ENCODE assay signal across 9 cellular contexts in genomic region chr18:35049111-35050003, GRCh38. TPM values are rescaled to one million over a fixed set of nuclear protein-coding genes. Genes with fewer than 3 reads are reported as not detected.
A peak's percentile ranks its signal among the peaks of the same experiment; 100 is the strongest.
DNase-seq lines count a peak whose midpoint lies in the region; ATAC-seq and TF ChIP-seq lines count a peak whose summit lies in the region.
"Had no signal": no experiment of that assay in that cellular context is flagged by ENCODE, and none has a peak within 500 bp of the region (broad histone marks: within the 10 kb centered on the region; RNA-seq: fewer than 3 reads in every experiment).

No MANE protein-coding gene starts in this region.

- ATAC-seq in activated T-cell treated with anti-CD3 and anti-CD28 coated beads, Interleukin-2, amount 50 U/mL, for 4 hours, result no peak
- ATAC-seq in HG03196 (IDR thresholded peaks at IDR 0.05; ENCODE audit: unreplicated experiment) (peak; percentile 9), HG02970 (IDR thresholded peaks at IDR 0.05; ENCODE audit: low FRiP score, unreplicated experiment) (no peak)
- peak; percentile 52 for ATAC-seq in stimulated activated memory B cell treated with anti-CD40 and anti-IgM and Interleukin-4, amounts not matched to agents 10 μg/mL and 1 μg/mL and 100 μg/mL, for 72 hours

- peak overlapping the region in 4 of 5 donors; percentile 34 to 74 (median 67) for H3K27ac ChIP-seq in adrenal gland

- peak overlapping the region; percentile 60 for H3K4me3 Mint-ChIP-seq in activated T-cell treated with anti-CD3 and anti-CD28 coated beads, Interleukin-2, amount 50 U/mL, for 4 hours
- peak overlapping the region; percentile 80 for H3K4me3 Mint-ChIP-seq in stimulated activated memory B cell treated with anti-CD40 and anti-IgM and Interleukin-4, amounts not matched to agents 10 μg/mL and 1 μg/mL and 100 μg/mL, for 72 hours

- H3K27me3 Mint-ChIP-seq in activated T-cell treated with anti-CD3 and anti-CD28 coated beads, Interleukin-2, amount 50 U/mL, for 4 hours (ENCODE audit: low read depth), result no peaks in the 10 kb centered on the region
- H3K27me3 Mint-ChIP-seq in stimulated activated memory B cell treated with anti-CD40 and anti-IgM and Interleukin-4, amounts not matched to agents 10 μg/mL and 1 μg/mL and 100 μg/mL, for 72 hours, result no peaks in the 10 kb centered on the region

- H3K4me3 ChIP-seq in adrenal gland, result peak overlapping the region in 1 of 4 donors; percentile 8

- no peaks in the 10 kb centered on the region for H3K9me3 ChIP-seq in adrenal gland (replicated peaks in 1 of 3)
- H3K9me3 ChIP-seq: ascending aorta had no signal

- H3K27ac Mint-ChIP-seq in stimulated activated memory B cell treated with anti-CD40 and anti-IgM and Interleukin-4, amounts not matched to agents 10 μg/mL and 1 μg/mL and 100 μg/mL, for 72 hours, result peak overlapping the region; percentile 95

- H3K27me3 ChIP-seq in adrenal gland, result no peaks in the 10 kb centered on the region
- H3K27me3 ChIP-seq: ascending aorta had no signal

- intact Hi-C loops in adrenal gland (cut with DNase I), result no loop called here

- DNase-seq in activated T-cell treated with anti-CD3 and anti-CD28 coated beads, Interleukin-2, amount 50 U/mL, for 4 hours, result no peak
- no peak for DNase-seq in activated T-cell treated with anti-CD3 and anti-CD28 coated beads, Interleukin-2, amount 50 U/mL, for 48 hours
- DNase-seq in adrenal gland (no peak), globus pallidus (ENCODE audit: low spot score) (no peak), putamen (ENCODE audit: low spot score) (no peak)

- 43 to 48% (median 45%) methylated on average over 8 of the region's 8 CpGs for WGBS in adrenal gland, 4 donors

- peaks cover 83% of the 10 kb centered on the region for H3K4me1 Mint-ChIP-seq in activated T-cell treated with anti-CD3 and anti-CD28 coated beads, Interleukin-2, amount 50 U/mL, for 4 hours (ENCODE audit: low read depth)
- H3K4me1 Mint-ChIP-seq in stimulated activated memory B cell treated with anti-CD40 and anti-IgM and Interleukin-4, amounts not matched to agents 10 μg/mL and 1 μg/mL and 100 μg/mL, for 72 hours, result peaks cover 81% of the 10 kb centered on the region

- H3K4me1 ChIP-seq in adrenal gland (replicated peaks in 1 of 2), result peaks cover 43 to 69% of the 10 kb centered on the region in 2 donors

- peaks cover 3% of the 10 kb centered on the region for H3K9me3 Mint-ChIP-seq in activated T-cell treated with anti-CD3 and anti-CD28 coated beads, Interleukin-2, amount 50 U/mL, for 4 hours
- peaks cover 3% of the 10 kb centered on the region for H3K9me3 Mint-ChIP-seq in stimulated activated memory B cell treated with anti-CD40 and anti-IgM and Interleukin-4, amounts not matched to agents 10 μg/mL and 1 μg/mL and 100 μg/mL, for 72 hours

- TF ChIP-seq POLR2A in adrenal gland (IDR thresholded peaks at IDR 0.05), result no peak

- TF ChIP-seq CTCF in adrenal gland (IDR thresholded peaks at IDR 0.05), result no peak

- peaks cover 13% of the 10 kb centered on the region for H3K36me3 Mint-ChIP-seq in activated T-cell treated with anti-CD3 and anti-CD28 coated beads, Interleukin-2, amount 50 U/mL, for 4 hours (ENCODE audit: insufficient read depth)
- H3K36me3 Mint-ChIP-seq in stimulated activated memory B cell treated with anti-CD40 and anti-IgM and Interleukin-4, amounts not matched to agents 10 μg/mL and 1 μg/mL and 100 μg/mL, for 72 hours, result peaks cover 6% of the 10 kb centered on the region

- H3K36me3 ChIP-seq in adrenal gland (replicated peaks in 1 of 2), result no peaks in the 10 kb centered on the region
- H3K36me3 ChIP-seq: ascending aorta had no signal

RNA-seq across cellular contexts. Expression of gene MAPRE2, which starts 8.1 kb away (rescaled TPM):
- total RNA-seq in activated T-cell treated with anti-CD3 and anti-CD28 coated beads, Interleukin-2, amount 50 U/mL, for 4 hours, result 10 to 100 TPM; 38.3 to 41.7 (median 38.4) TPM
- 100 to 1,000 TPM in 3 of 8 donors, 10 to 100 TPM in 5; 42.7 to 144 (median 89.1) TPM for total RNA-seq in adrenal gland
- polyA plus RNA-seq in adrenal gland, result 10 to 100 TPM; 30.2 to 89.3 (median 39.4) TPM

Comparison
In these comparisons a context has a peak if more than half of its experiments do, and no peak if none do; other contexts are left out.
1. ATAC-seq: peak in HG03196 (single experiment) and stimulated activated memory B cell treated with anti-CD40 and anti-IgM and Interleukin-4, amounts not matched to agents 10 μg/mL and 1 μg/mL and 100 μg/mL, for 72 hours (single experiment); none in activated T-cell treated with anti-CD3 and anti-CD28 coated beads, Interleukin-2, amount 50 U/mL, for 4 hours (0 of 2) and HG02970 (single experiment).